9 cellular contexts compared by ENCODE assay signal in the genomic region with DNA sequence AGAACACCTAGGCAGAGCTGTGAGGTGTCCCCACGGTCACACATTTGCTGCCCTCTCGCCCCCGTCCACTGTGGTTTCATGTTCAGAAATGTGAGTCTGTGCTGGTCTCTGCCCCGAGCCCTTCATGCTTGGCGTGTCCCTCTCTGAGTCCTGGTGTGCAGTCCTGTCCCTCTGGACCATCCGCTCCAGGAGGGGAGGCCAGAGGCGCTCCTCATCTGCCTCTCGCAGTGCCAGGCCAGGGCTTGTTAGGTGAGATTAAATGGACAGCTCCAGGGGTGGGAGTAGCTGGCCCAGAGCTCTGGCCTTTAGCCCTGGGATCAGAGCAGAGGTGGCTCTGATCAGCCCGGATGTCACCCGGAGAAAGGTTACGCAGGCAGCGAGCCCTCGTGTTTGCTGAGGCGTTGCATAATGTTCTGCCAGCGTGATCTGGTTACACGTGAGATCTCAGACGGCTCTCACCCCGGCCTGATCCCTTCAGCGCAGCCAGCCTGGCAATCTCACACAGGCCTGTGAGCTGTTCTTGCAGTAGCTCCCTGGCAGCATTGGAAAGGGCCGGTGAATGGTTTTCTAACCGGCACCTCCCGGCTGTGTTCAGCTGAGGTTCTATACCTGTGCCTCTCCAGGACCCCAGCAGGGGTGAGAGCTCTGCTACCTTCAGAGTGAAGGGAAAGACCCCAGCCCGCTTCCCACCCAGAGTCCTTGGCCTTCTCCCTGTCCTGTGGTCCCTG. TPM values are rescaled to one million over a fixed set of nuclear protein-coding genes. Genes with fewer than 3 reads are reported as not detected.
DNase-seq lines count a peak whose midpoint lies in the region; ATAC-seq and TF ChIP-seq lines count a peak whose summit lies in the region.
"Had no signal": no experiment of that assay in that cellular context is flagged by ENCODE, and none has a peak within 500 bp of the region (broad histone marks: within the 10 kb centered on the region; RNA-seq: fewer than 3 reads in every experiment).

No MANE protein-coding gene starts in this region.

- H2BK15ac ChIP-seq in mesenchymal stem cell (ENCODE audit: low read depth, poor library complexity, severe bottlenecking): no peak overlapping the region

- no peak overlapping the region for H2BK12ac ChIP-seq in mesenchymal stem cell (ENCODE audit: low read length in 2 of 2)

- TF ChIP-seq CTCF in AG04450 (IDR thresholded peaks at IDR 0.05; ENCODE audit: low read depth, low read length): no peak

- no peak overlapping the region for H3K14ac ChIP-seq in mesenchymal stem cell (ENCODE audit: low read length in 2 of 2)

- no peak overlapping the region for H3K4ac ChIP-seq in mesenchymal stem cell (ENCODE audit: low read depth in 1 of 2, low read length in 2 of 2)

- no peak overlapping the region for H2AFZ ChIP-seq in mesenchymal stem cell (ENCODE audit: low read depth, low read length)

- POLR2A ChIA-PET in AG04450 (lab: Yijun Ruan, JAX): no interaction called here

- H4K8ac ChIP-seq in mesenchymal stem cell (ENCODE audit: low read length): no peak overlapping the region

- H3K4me1 ChIP-seq in HUES64 (ENCODE audit: insufficient read depth, low read length): peaks cover 17% of the 10 kb centered on the region
- H3K4me1 ChIP-seq in muscle layer of duodenum (ENCODE audit: control insufficient read depth in 1 of 2, insufficient read depth in 2 of 2, low read length in 2 of 2): peaks cover 0 to 26% of the 10 kb centered on the region in 2 donors
- peaks cover 38% of the 10 kb centered on the region for H3K4me1 ChIP-seq in mesenchymal stem cell (ENCODE audit: control insufficient read depth, insufficient read depth, low read depth, low read length)

- peaks cover 42% of the 10 kb centered on the region for H3K79me1 ChIP-seq in mesenchymal stem cell (replicated peaks; ENCODE audit: low read length, poor library complexity, severe bottlenecking)

- WGBS in HUES64: 95% methylated on average over 23 of the region's 23 CpGs
- 98% methylated on average over 23 of the region's 23 CpGs for WGBS in mesenchymal stem cell

- H3K9me3 ChIP-seq in AG04450 (ENCODE audit: control insufficient read depth, insufficient read depth, low read length) (no peaks in the 10 kb centered on the region; the same call in 1 of the 2 replicates), HUES64 (ENCODE audit: insufficient read depth, low read depth, low read length) (no peaks in the 10 kb centered on the region), muscle layer of duodenum (ENCODE audit: control insufficient read depth in 1 of 2, low read length in 2 of 2) (no peaks in the 10 kb centered on the region), mesenchymal stem cell (ENCODE audit: control insufficient read depth, low read length) (no peaks in the 10 kb centered on the region)
- H3K9me3 ChIP-seq: MG63 had no signal

- ATAC-seq in sciatic nerve: no peak
- ATAC-seq in GM18868 (IDR thresholded peaks at IDR 0.05; ENCODE audit: unreplicated experiment): no peak

- CTCF ChIA-PET in AG04450 (lab: Charles Lee): interaction anchor here (11.1 kb wide), 1 partner anchor 14 kb away, joined by 102 read pairs; no protein-coding TSS in a partner anchor

- H3K36me3 ChIP-seq in HUES64 (ENCODE audit: insufficient read depth, low read length) (peaks cover 63% of the 10 kb centered on the region), muscle layer of duodenum (ENCODE audit: control insufficient read depth in 1 of 2, insufficient read depth in 2 of 2, low read length in 2 of 2) (peaks cover 65 to 72% of the 10 kb centered on the region in 2 donors), mesenchymal stem cell (ENCODE audit: control insufficient read depth in 1 of 2, insufficient read depth in 2 of 2, low read depth in 1 of 2, low read length in 2 of 2) (peaks cover 66 to 72% of the 10 kb centered on the region in 2 experiments)

- no peak overlapping the region for H2BK120ac ChIP-seq in mesenchymal stem cell (ENCODE audit: low read depth, low read length)

- no peak overlapping the region for H3K23ac ChIP-seq in mesenchymal stem cell (ENCODE audit: low read length in 2 of 2)

- H4K91ac ChIP-seq in mesenchymal stem cell (ENCODE audit: low read length): no peak overlapping the region

- no peak for DNase-seq in AG04450 (ENCODE audit: low read depth, low spot score)
- peak; percentile 41 for DNase-seq in amniotic epithelial cell (ENCODE audit: low read depth)
- no peak for DNase-seq in NK-92 treated with Interleukin-12 subunit alpha and Interleukin-12 subunit beta, amount 100 ng/mL, for 24 hours (lab: John Stamatoyannopoulos, UW)
- no peak for DNase-seq in sciatic nerve (ENCODE audit: low spot score)
- no peak for DNase-seq in mesenchymal stem cell
- DNase-seq: MG63 had no signal

- H3K9ac ChIP-seq in HUES64 (ENCODE audit: low read depth, low read length): no peak overlapping the region
- H3K9ac ChIP-seq in mesenchymal stem cell (ENCODE audit: low read length): no peak overlapping the region

- H3K18ac ChIP-seq in mesenchymal stem cell (ENCODE audit: low read depth in 1 of 2, low read length in 2 of 2): no peak overlapping the region

- H2BK5ac ChIP-seq in mesenchymal stem cell (ENCODE audit: low read depth, low read length, poor library complexity, severe bottlenecking): no peak overlapping the region

- H3K4me3 ChIP-seq in AG04450 (ENCODE audit: low read depth, low read length): no peak overlapping the region
- no peak overlapping the region for H3K4me3 ChIP-seq in HUES64 (ENCODE audit: low read length)
- H3K4me3 ChIP-seq in muscle layer of duodenum (ENCODE audit: low read depth in 1 of 2, low read length in 2 of 2): no peak overlapping the region
- H3K4me3 ChIP-seq in mesenchymal stem cell (ENCODE audit: insufficient read depth in 1 of 2, low read depth in 1 of 2, low read length in 2 of 2): no peak overlapping the region
- H3K4me3 ChIP-seq: MG63 had no signal

- H3K27ac ChIP-seq in AG04450 (ENCODE audit: low read depth, low read length) (peak overlapping the region; percentile 31), HUES64 (ENCODE audit: low read depth, low read length) (peak overlapping the region; percentile 34; the same call in 1 of the 2 replicates), muscle layer of duodenum (ENCODE audit: low read length) (peak overlapping the region; percentile 68), mesenchymal stem cell (ENCODE audit: low read length, poor library complexity, severe bottlenecking) (no peak overlapping the region)

- no peak overlapping the region for H3K4me2 ChIP-seq in mesenchymal stem cell (ENCODE audit: low read length, poor library complexity, severe bottlenecking)

- H3K27me3 ChIP-seq in AG04450 (ENCODE audit: control insufficient read depth, insufficient read depth, low read length) (no peaks in the 10 kb centered on the region), HUES64 (ENCODE audit: insufficient read depth, low read length) (no peaks in the 10 kb centered on the region), muscle layer of duodenum (ENCODE audit: low read depth, low read length) (no peaks in the 10 kb centered on the region), mesenchymal stem cell (ENCODE audit: control insufficient read depth in 1 of 2, insufficient read depth in 1 of 2, low read length in 2 of 2) (no peaks in the 10 kb centered on the region)
- H3K27me3 ChIP-seq: MG63 had no signal

- intact Hi-C loops in sciatic nerve (cut with DNase I): no loop called here

- no peak overlapping the region for H2AK5ac ChIP-seq in mesenchymal stem cell (ENCODE audit: low read length, severe bottlenecking)

RNA-seq across cellular contexts. Expression of gene PTGES2, which starts 24.5 kb away (rescaled TPM):
- 56.3 and 75.2 TPM in 2 replicates for polyA plus RNA-seq in AG04450 (2011; rRNA removed)
- polyA minus RNA-seq in AG04450 (2011; rRNA and poly(A)+ RNA removed): 50.5 and 68.7 TPM in 2 replicates
- polyA plus RNA-seq in HUES64 (2013, experiment 1 of 2): 51.7 TPM
- polyA plus RNA-seq in HUES64 (2013, experiment 2 of 2): 48.8 TPM
- 33.8 TPM for total RNA-seq in sciatic nerve
- 31.2 TPM for polyA plus RNA-seq in mesenchymal stem cell (2013, experiment 1 of 2)
- polyA plus RNA-seq in mesenchymal stem cell (2013, experiment 2 of 2): 28.6 TPM

RNA-seq across cellular contexts. Expression of gene SLC25A25, which starts 35.0 kb away (rescaled TPM):
- 12.0 and 12.6 TPM in 2 replicates for polyA plus RNA-seq in AG04450 (2011; rRNA removed)
- 20.6 TPM in 2 replicates for polyA minus RNA-seq in AG04450 (2011; rRNA and poly(A)+ RNA removed)
- polyA plus RNA-seq in HUES64 (2013, experiment 1 of 2): 9.7 TPM
- 10.2 TPM for polyA plus RNA-seq in HUES64 (2013, experiment 2 of 2)
- 21.0 TPM for total RNA-seq in sciatic nerve
- 6.8 TPM for polyA plus RNA-seq in mesenchymal stem cell (2013, experiment 1 of 2)
- polyA plus RNA-seq in mesenchymal stem cell (2013, experiment 2 of 2): 6.4 TPM

RNA-seq across cellular contexts. Expression of gene NAIF1, which starts 35.9 kb away (rescaled TPM):
- polyA plus RNA-seq in AG04450 (2011; rRNA removed): 7.5 and 8.9 TPM in 2 replicates
- 6.9 and 9.8 TPM in 2 replicates for polyA minus RNA-seq in AG04450 (2011; rRNA and poly(A)+ RNA removed)
- 6.3 TPM for polyA plus RNA-seq in HUES64 (2013, experiment 1 of 2)
- 7.8 TPM for polyA plus RNA-seq in HUES64 (2013, experiment 2 of 2)
- 7.8 TPM for total RNA-seq in sciatic nerve
- 6.5 TPM for polyA plus RNA-seq in mesenchymal stem cell (2013, experiment 1 of 2)
- 6.1 TPM for polyA plus RNA-seq in mesenchymal stem cell (2013, experiment 2 of 2)

RNA-seq across cellular contexts. Expression of gene LCN2, which starts 46.2 kb away (rescaled TPM):
- polyA plus RNA-seq in AG04450 (2011; rRNA removed): not detected in 2 replicates
- not detected in 2 replicates for polyA minus RNA-seq in AG04450 (2011; rRNA and poly(A)+ RNA removed)
- polyA plus RNA-seq in HUES64 (2013, experiment 1 of 2): not detected
- polyA plus RNA-seq in HUES64 (2013, experiment 2 of 2): not detected
- total RNA-seq in sciatic nerve: 6.0 TPM
- not detected for polyA plus RNA-seq in mesenchymal stem cell (2013, experiment 1 of 2)
- polyA plus RNA-seq in mesenchymal stem cell (2013, experiment 2 of 2): not detected

RNA-seq across cellular contexts. Expression of gene BBLN, which starts 57.0 kb away (rescaled TPM):
- 48.1 and 64.2 TPM in 2 replicates for polyA plus RNA-seq in AG04450 (2011; rRNA removed)
- 15.2 and 16.8 TPM in 2 replicates for polyA minus RNA-seq in AG04450 (2011; rRNA and poly(A)+ RNA removed)
- polyA plus RNA-seq in HUES64 (2013, experiment 1 of 2): 74.1 TPM
- polyA plus RNA-seq in HUES64 (2013, experiment 2 of 2): 91.3 TPM
- total RNA-seq in sciatic nerve: 42.1 TPM
- 68.0 TPM for polyA plus RNA-seq in mesenchymal stem cell (2013, experiment 1 of 2)
- polyA plus RNA-seq in mesenchymal stem cell (2013, experiment 2 of 2): 68.2 TPM
